34 cellular contexts compared by ENCODE assay signal in genomic region chr7:155423337-155424285, GRCh38. TPM values are rescaled to one million over a fixed set of nuclear protein-coding genes. Genes with fewer than 3 reads are reported as not detected.
"Had no signal": no experiment of that assay in that cellular context is flagged by ENCODE, and none has a peak within 500 bp of the region (broad histone marks: within the 10 kb centered on the region; RNA-seq: fewer than 3 reads in every experiment).

No MANE protein-coding gene starts in this region.

- H3K27me3 ChIP-seq: ascending aorta had no signal

- DNase-seq: activated CD4-positive, alpha-beta T cell treated with anti-CD3 and anti-CD28 coated beads, Interleukin-2, amount 10 ng/mL, durations not matched to agents 24 days and 14 days; activated CD4-positive, alpha-beta T cell treated with anti-CD3 and anti-CD28 coated beads, Interleukin-2, amount 50 U/mL, for 4 hours; activated CD8-positive, alpha-beta T cell treated with anti-CD3 and anti-CD28 coated beads for 36 hours; activated gamma-delta T cell; activated naive CD4-positive, alpha-beta T cell treated with Interleukin-2 at 50 U/mL for 16 hours; activated naive CD8-positive, alpha-beta T cell treated with anti-CD3 and anti-CD28 coated beads, Interleukin-2, amount 10 ng/mL, durations not matched to agents 7 days and 5 days; activated T-cell treated with anti-CD3 and anti-CD28 coated beads, Interleukin-2, amount 50 U/mL, for 1 hour; amygdala; NCI-H1092 treated with DMSO at 0.1 percent for 48 hours; NCI-H1417; NCI-H146; NCI-H187; NCI-H2029 treated with DMSO at 0.1 percent for 48 hours; NCI-H226; NCI-H446 treated with DMSO at 0.1 percent for 48 hours; NCI-H524; NK-92 treated with Interleukin-12 subunit alpha and Interleukin-12 subunit beta, amount 100 ng/mL, for 24 hours; PC-9; SJCRH30; T1000; WERI-Rb-1 had no signal

- H3K36me3 Mint-ChIP-seq: activated naive CD4-positive, alpha-beta T cell treated with anti-CD3 and anti-CD28 coated beads, Interleukin-2, amount 50 U/mL, for 24 hours; activated naive CD8-positive, alpha-beta T cell treated with anti-CD3 and anti-CD28 coated beads, Interleukin-2, amount 10 ng/mL, durations not matched to agents 7 days and 5 days had no signal

- H3K4me3 ChIP-seq: ascending aorta, cardiac muscle cell, PC-9, SJCRH30, SK-N-MC had no signal

- ATAC-seq: activated CD8-positive, alpha-beta T cell treated with anti-CD3 and anti-CD28 coated beads for 36 hours; Right ventricle myocardium inferior had no signal

- H3K36me3 ChIP-seq: ascending aorta, cardiac muscle cell, SJCRH30, WERI-Rb-1 had no signal

- H3K27ac Mint-ChIP-seq: activated CD4-positive, alpha-beta T cell treated with anti-CD3 and anti-CD28 coated beads, Interleukin-2, amount 10 ng/mL, durations not matched to agents 24 days and 14 days; activated CD8-positive, alpha-beta T cell treated with anti-CD3 and anti-CD28 coated beads for 36 hours; activated naive CD4-positive, alpha-beta T cell treated with anti-CD3 and anti-CD28 coated beads, Interleukin-2, amount 50 U/mL, for 24 hours; activated naive CD8-positive, alpha-beta T cell treated with anti-CD3 and anti-CD28 coated beads, Interleukin-2, amount 10 ng/mL, durations not matched to agents 7 days and 5 days; activated T-helper 2 cell treated with anti-CD3 and anti-CD28 coated beads, Interferon-gamma antibody, Interleukin-2, Interleukin-4, amounts not matched to agents 10 μg/mL and 5 μg/mL and 100 μg/mL, durations not matched to agents 14 hours and 24 hours and 36 hours had no signal

- H3K9me3 Mint-ChIP-seq: activated CD4-positive, alpha-beta T cell treated with anti-CD3 and anti-CD28 coated beads, Interleukin-2, amount 10 ng/mL, durations not matched to agents 24 days and 14 days; activated CD8-positive, alpha-beta T cell treated with anti-CD3 and anti-CD28 coated beads for 36 hours; activated naive CD4-positive, alpha-beta T cell treated with anti-CD3 and anti-CD28 coated beads, Interleukin-2, amount 50 U/mL, for 24 hours; activated naive CD8-positive, alpha-beta T cell treated with anti-CD3 and anti-CD28 coated beads, Interleukin-2, amount 10 ng/mL, durations not matched to agents 7 days and 5 days; activated T-helper 2 cell treated with anti-CD3 and anti-CD28 coated beads, Interferon-gamma antibody, Interleukin-2, Interleukin-4, amounts not matched to agents 10 μg/mL and 5 μg/mL and 100 μg/mL, durations not matched to agents 14 hours and 24 hours and 36 hours; central memory CD8-positive, alpha-beta T cell had no signal

- H3K4me1 ChIP-seq: ascending aorta, SJCRH30 had no signal

- H3K4me3 Mint-ChIP-seq: activated CD4-positive, alpha-beta T cell treated with anti-CD3 and anti-CD28 coated beads, Interleukin-2, amount 10 ng/mL, durations not matched to agents 24 days and 14 days; activated CD8-positive, alpha-beta T cell treated with anti-CD3 and anti-CD28 coated beads for 36 hours; activated naive CD4-positive, alpha-beta T cell treated with anti-CD3 and anti-CD28 coated beads, Interleukin-2, amount 50 U/mL, for 24 hours; activated naive CD8-positive, alpha-beta T cell treated with anti-CD3 and anti-CD28 coated beads, Interleukin-2, amount 10 ng/mL, durations not matched to agents 7 days and 5 days; central memory CD8-positive, alpha-beta T cell had no signal

- H3K9me3 ChIP-seq: ascending aorta, SJCRH30 had no signal

- H3K4me1 Mint-ChIP-seq: activated CD4-positive, alpha-beta T cell treated with anti-CD3 and anti-CD28 coated beads, Interleukin-2, amount 10 ng/mL, durations not matched to agents 24 days and 14 days; activated naive CD4-positive, alpha-beta T cell treated with anti-CD3 and anti-CD28 coated beads, Interleukin-2, amount 50 U/mL, for 24 hours; activated naive CD8-positive, alpha-beta T cell treated with anti-CD3 and anti-CD28 coated beads, Interleukin-2, amount 10 ng/mL, durations not matched to agents 7 days and 5 days; central memory CD8-positive, alpha-beta T cell had no signal

- H3K27ac ChIP-seq: ascending aorta, cardiac muscle cell, PC-9, RWPE1, SJCRH30, SK-N-MC, WERI-Rb-1 had no signal

RNA-seq across cellular contexts. Expression of gene EN2, which starts 34.3 kb away (rescaled TPM):
- total RNA-seq: activated CD4-positive, alpha-beta T cell treated with anti-CD3 and anti-CD28 coated beads, Interleukin-2, amount 10 ng/mL, durations not matched to agents 24 days and 14 days; activated CD8-positive, alpha-beta memory T cell treated with anti-CD3 and anti-CD28 coated beads for 36 hours; activated CD8-positive, alpha-beta T cell treated with anti-CD3 and anti-CD28 coated beads for 36 hours; activated naive CD8-positive, alpha-beta T cell treated with anti-CD3 and anti-CD28 coated beads, Interleukin-2, amount 10 ng/mL, durations not matched to agents 7 days and 5 days; activated T-helper 2 cell treated with anti-CD3 and anti-CD28 coated beads, Interferon-gamma antibody, Interleukin-2, Interleukin-4, amounts not matched to agents 10 μg/mL and 5 μg/mL and 100 μg/mL, durations not matched to agents 14 hours and 24 hours and 36 hours; ascending aorta; cardiac muscle cell; M059J; OCI-LY7; PC-9; T-helper 1 cell treated with Interleukin-12 subunit alpha and Interleukin-12 subunit beta and Interleukin-4 antibody, amounts not matched to agents 30 ng/mL and 1 ng/mL, for 36 hours; T-helper 2 cell treated with Interferon-gamma antibody and Interleukin-4, amounts not matched to agents 100 ng/mL and 5 ng/mL, for 36 hours had no signal
- polyA plus RNA-seq: cardiac muscle cell had no signal
